In the genomic region with DNA sequence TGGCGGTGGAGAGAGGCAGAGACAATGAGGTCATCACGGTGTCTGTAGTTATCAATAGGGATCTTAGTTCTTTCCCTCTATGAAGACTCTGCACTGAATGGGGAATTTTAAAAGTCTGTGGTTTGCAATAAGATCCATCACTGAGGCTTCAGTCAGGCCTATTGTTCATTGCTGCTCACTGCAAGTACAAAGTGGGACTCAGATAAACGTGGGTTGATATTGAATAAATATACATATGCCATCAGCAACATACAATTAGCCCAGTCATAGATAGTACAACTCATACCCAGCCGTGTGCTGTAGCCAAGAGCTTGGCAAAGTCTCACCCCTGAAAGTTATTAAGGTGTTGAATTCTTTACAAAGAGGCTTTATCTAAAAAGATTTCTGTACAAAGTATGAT, we compare ENCODE assay signal across 15 cellular contexts.
"Had no signal": no experiment of that assay in that cellular context is flagged by ENCODE, and none has a peak within 500 bp of the region (broad histone marks: within the 10 kb centered on the region; RNA-seq: fewer than 3 reads in every experiment).

No MANE protein-coding gene starts in this region.

- H3K36me3 ChIP-seq: thyroid gland, uterus had no signal

- H3K27me3 ChIP-seq: thyroid gland, uterus had no signal

- ATAC-seq: esophagus mucosa; stimulated activated naive B cell treated with anti-CD40 and anti-IgM and Interleukin-4, amounts not matched to agents 10 μg/mL and 1 μg/mL and 100 μg/mL, for 72 hours had no signal

- H3K4me1 ChIP-seq: thyroid gland, uterus had no signal

- DNase-seq: activated CD4-positive, alpha-beta T cell treated with anti-CD3 and anti-CD28 coated beads for 1 hour; activated CD4-positive, alpha-beta T cell treated with anti-CD3 and anti-CD28 coated beads, Interleukin-2, amount 50 U/mL, for 4 hours; activated naive CD4-positive, alpha-beta T cell treated with anti-CD3 and anti-CD28 coated beads, Interleukin-2, amount 10 ng/mL, durations not matched to agents 7 days and 5 days; activated T-cell treated with anti-CD3 and anti-CD28 coated beads for 4 hours; hippocampal formation; kidney glomerular epithelial cell; nephron progenitor cell; occipital lobe; stimulated activated CD4-positive, alpha-beta T cell treated with anti-CD3 and anti-CD28 coated beads, Interleukin-4, amount 100 ng/mL, for 1 hour; stimulated activated naive B cell treated with anti-CD40 and anti-IgM and Interleukin-4, amounts not matched to agents 10 μg/mL and 1 μg/mL and 100 μg/mL, for 72 hours; T1000; thyroid gland; uterus had no signal

- H3K27ac ChIP-seq: thyroid gland, uterus had no signal

- FAIRE-seq: endometrium had no signal

- H3K9me3 ChIP-seq: thyroid gland, uterus had no signal

- H3K4me3 ChIP-seq: thyroid gland, uterus had no signal
